8 cellular contexts compared by ENCODE assay signal in genomic region chr6:157764346-157765068, GRCh38. TPM values are rescaled to one million over a fixed set of nuclear protein-coding genes. Genes with fewer than 3 reads are reported as not detected.
DNase-seq lines count a peak whose midpoint lies in the region; ATAC-seq and TF ChIP-seq lines count a peak whose summit lies in the region.

No MANE protein-coding gene starts in this region.

- TF ChIP-seq CTCF in neural progenitor cell (IDR thresholded peaks at IDR 0.05): no peak

- H3K4me1 Mint-ChIP-seq in activated T-cell treated with anti-CD3 and anti-CD28 coated beads, Interleukin-2, amount 50 U/mL, for 72 hours (ENCODE audit: low read depth): peaks cover 81% of the 10 kb centered on the region
- H3K4me1 Mint-ChIP-seq in neural progenitor cell: peaks cover 39% of the 10 kb centered on the region
- peaks cover 96% of the 10 kb centered on the region for H3K4me1 Mint-ChIP-seq in stimulated activated naive CD8-positive, alpha-beta T cell treated with anti-CD3 and anti-CD28 coated beads, Interleukin-15, Interleukin-2, amounts not matched to agents 100 ng/mL and 50 ng/mL, for 24 hours (ENCODE audit: low read depth)

- no peak overlapping the region for H3K4me3 ChIP-seq in neural progenitor cell

- H3K4me1 ChIP-seq in neural progenitor cell: no peaks in the 10 kb centered on the region

- DNase-seq in OCI-M1 (lab: John Stamatoyannopoulos, UW) (peak; percentile 96), fibroblast of gingiva (ENCODE audit: low read depth) (peak; percentile 100), neural progenitor cell (ENCODE audit: low spot score) (peak; percentile 15), COR-L47 (lab: John Stamatoyannopoulos, UW) (no peak)
- peak; percentile 84 to 89 for DNase-seq in activated T-cell treated with anti-CD3 and anti-CD28 coated beads, Interleukin-2, amount 50 U/mL, for 72 hours

- H2AFZ ChIP-seq in neural progenitor cell (replicated peaks): no peak overlapping the region

- H3F3A ChIP-seq in neural progenitor cell (ENCODE audit: low read depth): no peaks in the 10 kb centered on the region

- H4K20me1 ChIP-seq in neural progenitor cell (ENCODE audit: low read depth): no peaks in the 10 kb centered on the region

- peaks cover 1 to 4% of the 10 kb centered on the region in 2 donors for H3K36me3 Mint-ChIP-seq in activated T-cell treated with anti-CD3 and anti-CD28 coated beads, Interleukin-2, amount 50 U/mL, for 72 hours (ENCODE audit: insufficient read depth in 2 of 2)
- no peaks in the 10 kb centered on the region for H3K36me3 Mint-ChIP-seq in neural progenitor cell
- peaks cover 10% of the 10 kb centered on the region for H3K36me3 Mint-ChIP-seq in stimulated activated naive CD8-positive, alpha-beta T cell treated with anti-CD3 and anti-CD28 coated beads, Interleukin-15, Interleukin-2, amounts not matched to agents 100 ng/mL and 50 ng/mL, for 24 hours (ENCODE audit: low read depth)

- H3K4me2 ChIP-seq in neural progenitor cell: no peak overlapping the region

- peak overlapping the region; percentile 91 for H3K27ac Mint-ChIP-seq in activated T-cell treated with anti-CD3 and anti-CD28 coated beads, Interleukin-2, amount 50 U/mL, for 72 hours
- H3K27ac Mint-ChIP-seq in neural progenitor cell: peak overlapping the region; percentile 88
- H3K27ac Mint-ChIP-seq in stimulated activated naive CD8-positive, alpha-beta T cell treated with anti-CD3 and anti-CD28 coated beads, Interleukin-15, Interleukin-2, amounts not matched to agents 100 ng/mL and 50 ng/mL, for 24 hours: peak overlapping the region; percentile 95

- H3K4me3 Mint-ChIP-seq in activated T-cell treated with anti-CD3 and anti-CD28 coated beads, Interleukin-2, amount 50 U/mL, for 72 hours: peak overlapping the region; percentile 67 to 87
- H3K4me3 Mint-ChIP-seq in neural progenitor cell: no peak overlapping the region
- peak overlapping the region; percentile 68 for H3K4me3 Mint-ChIP-seq in stimulated activated naive CD8-positive, alpha-beta T cell treated with anti-CD3 and anti-CD28 coated beads, Interleukin-15, Interleukin-2, amounts not matched to agents 100 ng/mL and 50 ng/mL, for 24 hours

- ATAC-seq in GM18517 (IDR thresholded peaks at IDR 0.05; ENCODE audit: unreplicated experiment) (peak; percentile 54), HG02981 (IDR thresholded peaks at IDR 0.05; ENCODE audit: unreplicated experiment) (peak; percentile 49)
- peak; percentile 71 to 77 for ATAC-seq in activated T-cell treated with anti-CD3 and anti-CD28 coated beads, Interleukin-2, amount 50 U/mL, for 72 hours (replicated peaks in 1 of 2)

- H3K36me3 ChIP-seq in neural progenitor cell: no peaks in the 10 kb centered on the region

- H3K27me3 ChIP-seq in neural progenitor cell: no peaks in the 10 kb centered on the region

- no peaks in the 10 kb centered on the region for H3K9me3 Mint-ChIP-seq in activated T-cell treated with anti-CD3 and anti-CD28 coated beads, Interleukin-2, amount 50 U/mL, for 72 hours
- no peaks in the 10 kb centered on the region for H3K9me3 Mint-ChIP-seq in neural progenitor cell
- H3K9me3 Mint-ChIP-seq in stimulated activated naive CD8-positive, alpha-beta T cell treated with anti-CD3 and anti-CD28 coated beads, Interleukin-15, Interleukin-2, amounts not matched to agents 100 ng/mL and 50 ng/mL, for 24 hours: no peaks in the 10 kb centered on the region

- H3K79me2 ChIP-seq in neural progenitor cell (ENCODE audit: low read depth): no peaks in the 10 kb centered on the region

- no peak overlapping the region for H3K9ac ChIP-seq in neural progenitor cell

- H3K9me3 ChIP-seq in neural progenitor cell (ENCODE audit: low read depth): no peaks in the 10 kb centered on the region

- H3K27me3 Mint-ChIP-seq in activated T-cell treated with anti-CD3 and anti-CD28 coated beads, Interleukin-2, amount 50 U/mL, for 72 hours (ENCODE audit: low read depth): no peaks in the 10 kb centered on the region
- H3K27me3 Mint-ChIP-seq in neural progenitor cell (ENCODE audit: insufficient read depth, low read depth): peaks cover 17% of the 10 kb centered on the region
- H3K27me3 Mint-ChIP-seq in stimulated activated naive CD8-positive, alpha-beta T cell treated with anti-CD3 and anti-CD28 coated beads, Interleukin-15, Interleukin-2, amounts not matched to agents 100 ng/mL and 50 ng/mL, for 24 hours: no peaks in the 10 kb centered on the region

- H3K27ac ChIP-seq in neural progenitor cell: no peak overlapping the region

RNA-seq across cellular contexts. Expression of gene SNX9, which starts 58.5 kb away (rescaled TPM):
- 10 to 100 TPM; 83.5 to 94.6 TPM for total RNA-seq in activated T-cell treated with anti-CD3 and anti-CD28 coated beads, Interleukin-2, amount 50 U/mL, for 72 hours
- 16.1 and 17.8 TPM in 2 replicates for total RNA-seq in neural progenitor cell (ENCODE audit: low replicate concordance)
